Comparison of ENCODE assay signal across 24 cellular contexts in the genomic region with DNA sequence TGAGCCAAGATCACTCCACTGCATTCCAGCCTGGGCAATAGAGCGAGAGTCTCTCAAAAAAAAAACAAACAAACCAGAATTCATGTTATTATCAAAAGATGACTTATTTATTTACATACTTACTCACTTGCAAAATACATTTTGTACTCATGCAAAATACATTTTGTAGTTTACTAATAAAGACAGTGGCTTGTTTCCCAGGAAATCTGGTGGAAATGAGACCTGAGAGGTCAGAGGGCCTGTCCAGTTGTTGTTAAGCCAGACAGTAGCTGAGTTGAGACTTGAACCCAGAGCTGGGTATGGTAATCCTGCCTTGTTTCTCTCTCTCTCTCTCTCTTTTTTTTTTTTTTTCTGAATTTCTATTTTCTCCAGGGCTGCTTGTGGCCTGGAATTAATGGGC.
"Had no signal": no experiment of that assay in that cellular context is flagged by ENCODE, and none has a peak within 500 bp of the region (broad histone marks: within the 10 kb centered on the region; RNA-seq: fewer than 3 reads in every experiment).

No MANE protein-coding gene starts in this region.

- DNase-seq: dermis blood vessel endothelial cell; effector CD8-positive, alpha-beta T cell; effector memory CD8-positive, alpha-beta T cell; endodermal cell; erythroblast; esophagus squamous epithelium; foreskin fibroblast; gastrocnemius medialis; glutamatergic neuron; head of caudate nucleus; heart right ventricle; hippocampal formation; left cardiac atrium; left lung; left ventricle myocardium superior; lower lobe of right lung; mesenchymal stem cell; mucosa of descending colon; naive B cell; naive thymus-derived CD8-positive, alpha-beta T cell had no signal

- H3K27ac Mint-ChIP-seq: endodermal cell, mesothelial cell of epicardium had no signal

- H3K4me3 Mint-ChIP-seq: effector memory CD8-positive, alpha-beta T cell; endodermal cell; mesothelial cell of epicardium; naive B cell; naive thymus-derived CD8-positive, alpha-beta T cell had no signal

- H3K9me3 ChIP-seq: esophagus squamous epithelium, gastrocnemius medialis, heart right ventricle, left lung, lower lobe of right lung, mucosa of descending colon had no signal

- H3K27ac ChIP-seq: coronary artery, epithelial cell of prostate, esophagus squamous epithelium, gastrocnemius medialis, heart right ventricle, left lung, lower lobe of right lung had no signal

- ATAC-seq: effector memory CD8-positive, alpha-beta T cell; esophagus mucosa; gastrocnemius medialis; heart right ventricle; left cardiac atrium; left lung; left ventricle myocardium superior; lower lobe of right lung; mucosa of descending colon had no signal

- H3K4me1 Mint-ChIP-seq: endodermal cell, mesothelial cell of epicardium had no signal

- H3K4me3 ChIP-seq: coronary artery, esophagus squamous epithelium, gastrocnemius medialis, heart right ventricle, left lung, lower lobe of right lung, mucosa of descending colon had no signal

- H3K27me3 ChIP-seq: esophagus squamous epithelium, gastrocnemius medialis, heart right ventricle, left lung had no signal

- H3K4me1 ChIP-seq: esophagus squamous epithelium, gastrocnemius medialis, left lung, lower lobe of right lung had no signal

- H3K27me3 Mint-ChIP-seq: effector memory CD8-positive, alpha-beta T cell; naive B cell; naive thymus-derived CD8-positive, alpha-beta T cell had no signal
